Comparison of ENCODE assay signal across 28 cellular contexts in genomic region chr7:132819648-132820047, GRCh38.
"Had no signal": no experiment of that assay in that cellular context is flagged by ENCODE, and none has a peak within 500 bp of the region (broad histone marks: within the 10 kb centered on the region; RNA-seq: fewer than 3 reads in every experiment).

No MANE protein-coding gene starts in this region.

- H3K4me3 Mint-ChIP-seq: natural killer cell; nephron; neural progenitor cell; stimulated activated effector memory CD8-positive, alpha-beta T cell treated with anti-CD3 and anti-CD28 coated beads, Interleukin-12 subunit alpha, Interleukin-12 subunit beta, amount 100 ng/mL, for 72 hours; stimulated activated naive B cell treated with anti-CD40 and anti-IgM and Interleukin-4, amounts not matched to agents 10 μg/mL and 1 μg/mL and 100 μg/mL, for 72 hours; stimulated activated naive CD8-positive, alpha-beta T cell treated with anti-CD3 and anti-CD28 coated beads, Interleukin-15, Interleukin-2, amounts not matched to agents 100 ng/mL and 50 ng/mL, for 24 hours had no signal

- H3K27me3 Mint-ChIP-seq: progenitor cell of endocrine pancreas; stimulated activated naive B cell treated with anti-CD40 and anti-IgM and Interleukin-4, amounts not matched to agents 10 μg/mL and 1 μg/mL and 100 μg/mL, for 72 hours; stimulated activated naive CD8-positive, alpha-beta T cell treated with anti-CD3 and anti-CD28 coated beads, Interleukin-15, Interleukin-2, amounts not matched to agents 100 ng/mL and 50 ng/mL, for 24 hours had no signal

- H3K36me3 Mint-ChIP-seq: natural killer cell; stimulated activated effector memory CD8-positive, alpha-beta T cell treated with anti-CD3 and anti-CD28 coated beads, Interleukin-12 subunit alpha, Interleukin-12 subunit beta, amount 100 ng/mL, for 72 hours had no signal

- H3K4me1 ChIP-seq: right lobe of liver, transverse colon, upper lobe of left lung, vagina had no signal

- H3K4me2 ChIP-seq: neural progenitor cell had no signal

- H3K4me3 ChIP-seq: neural progenitor cell, ovary, psoas muscle, right lobe of liver, sigmoid colon, stomach, testis, tibial artery, transverse colon, upper lobe of left lung, vagina had no signal

- H3K36me3 ChIP-seq: neural progenitor cell, ovary, right lobe of liver, sigmoid colon, stomach, tibial artery, transverse colon, upper lobe of left lung, vagina had no signal

- H2AFZ ChIP-seq: neural progenitor cell, parathyroid adenoma had no signal

- H3K9me3 Mint-ChIP-seq: nephron, neural progenitor cell had no signal

- FAIRE-seq: small intestine, urothelium cell line had no signal

- H3K27me3 ChIP-seq: neural progenitor cell, ovary, right lobe of liver, sigmoid colon, stomach, testis, tibial artery, transverse colon, upper lobe of left lung, vagina had no signal

- H3K9me3 ChIP-seq: ovary, psoas muscle, right lobe of liver, sigmoid colon, stomach, testis, tibial artery, transverse colon, upper lobe of left lung, vagina had no signal

- H3K27ac ChIP-seq: neural progenitor cell, ovary, parathyroid adenoma, psoas muscle, right lobe of liver, sigmoid colon, stomach, testis, tibial artery, transverse colon, upper lobe of left lung, vagina had no signal

- H3K4me1 Mint-ChIP-seq: stimulated activated effector memory CD8-positive, alpha-beta T cell treated with anti-CD3 and anti-CD28 coated beads, Interleukin-12 subunit alpha, Interleukin-12 subunit beta, amount 100 ng/mL, for 72 hours had no signal

- H3K27ac Mint-ChIP-seq: natural killer cell; nephron; neural progenitor cell; progenitor cell of endocrine pancreas; stimulated activated effector memory CD8-positive, alpha-beta T cell treated with anti-CD3 and anti-CD28 coated beads, Interleukin-12 subunit alpha, Interleukin-12 subunit beta, amount 100 ng/mL, for 72 hours; stimulated activated naive B cell treated with anti-CD40 and anti-IgM and Interleukin-4, amounts not matched to agents 10 μg/mL and 1 μg/mL and 100 μg/mL, for 72 hours; stimulated activated naive CD8-positive, alpha-beta T cell treated with anti-CD3 and anti-CD28 coated beads, Interleukin-15, Interleukin-2, amounts not matched to agents 100 ng/mL and 50 ng/mL, for 24 hours had no signal

- DNase-seq: natural killer cell; occipital lobe; ovary; posterior cingulate gyrus; psoas muscle; right cardiac atrium; right lobe of liver; sigmoid colon; small intestine; stimulated activated CD4-positive, alpha-beta T cell treated with anti-CD3 and anti-CD28 coated beads, Interleukin-15, amount 100 ng/mL, for 24 hours; stimulated activated CD4-positive, alpha-beta T cell treated with anti-CD3 and anti-CD28 coated beads, Interleukin-2, amount 100 ng/mL, for 24 hours; stimulated activated CD4-positive, alpha-beta T cell treated with anti-CD3 and anti-CD28 coated beads, Interleukin-2, amount 100 ng/mL, for 48 hours; stimulated activated CD4-positive, alpha-beta T cell treated with anti-CD3 and anti-CD28 coated beads, Interleukin-4, amount 100 ng/mL, for 24 hours; stimulated activated naive B cell treated with anti-CD40 and anti-IgM and Interleukin-4, amounts not matched to agents 10 μg/mL and 1 μg/mL and 100 μg/mL, for 72 hours; stimulated activated naive CD4-positive, alpha-beta T cell treated with Interleukin-2 at 50 U/mL for 16 hours; stomach; testis; tibial artery; transverse colon had no signal

- H3K9ac ChIP-seq: neural progenitor cell, parathyroid adenoma had no signal

- ATAC-seq: natural killer cell; psoas muscle; right cardiac atrium; right lobe of liver; stimulated activated effector memory CD8-positive, alpha-beta T cell treated with anti-CD3 and anti-CD28 coated beads, Interleukin-12 subunit alpha, Interleukin-12 subunit beta, amount 100 ng/mL, for 72 hours; stimulated activated naive B cell treated with anti-CD40 and anti-IgM and Interleukin-4, amounts not matched to agents 10 μg/mL and 1 μg/mL and 100 μg/mL, for 72 hours had no signal
